Comparison of ENCODE assay signal across 13 cellular contexts in the genomic region with DNA sequence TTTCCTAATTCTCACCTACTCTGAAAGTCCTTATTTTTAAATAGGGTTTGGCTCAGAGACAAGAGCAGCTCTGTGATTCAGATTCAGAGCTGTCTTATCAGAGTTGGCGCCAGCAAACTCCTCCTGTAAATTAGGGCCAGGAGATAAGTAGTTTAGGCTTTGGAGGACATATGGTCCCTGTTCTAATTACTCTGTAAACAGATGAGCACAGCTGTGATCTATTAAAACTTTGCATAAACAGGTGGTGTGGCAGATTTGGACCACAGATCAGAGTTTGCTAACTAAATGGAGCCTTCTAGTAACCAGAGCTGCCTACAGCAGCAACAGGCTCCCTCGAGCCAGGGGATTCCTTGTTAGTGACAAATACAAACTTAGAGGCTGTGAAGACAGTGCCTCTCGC. TPM values are rescaled to one million over a fixed set of nuclear protein-coding genes. Genes with fewer than 3 reads are reported as not detected.
DNase-seq lines count a peak whose midpoint lies in the region; ATAC-seq and TF ChIP-seq lines count a peak whose summit lies in the region.
"Had no signal": no experiment of that assay in that cellular context is flagged by ENCODE, and none has a peak within 500 bp of the region (broad histone marks: within the 10 kb centered on the region; RNA-seq: fewer than 3 reads in every experiment).

No MANE protein-coding gene starts in this region.

- H3K27ac ChIP-seq in DOHH2 (ENCODE audit: low read depth, low read length) = peak overlapping the region; percentile 26; the same call in 1 of the 2 replicates
- peak overlapping the region; percentile 95 for H3K27ac ChIP-seq in WERI-Rb-1
- H3K27ac ChIP-seq: HL-60 had no signal

- no peaks in the 10 kb centered on the region for H3K79me2 ChIP-seq in DOHH2 (ENCODE audit: control insufficient read depth, low read length)

- no peaks in the 10 kb centered on the region for H4K20me1 ChIP-seq in DOHH2 (ENCODE audit: control insufficient read depth, insufficient read depth, low read depth, low read length)

- H3K4me3 ChIP-seq in DOHH2 (ENCODE audit: low read length) (peak overlapping the region; percentile 39; the same call in 1 of the 2 replicates), WERI-Rb-1 (ENCODE audit: low read depth, low read length) (no peak overlapping the region)

- H3K9me2 ChIP-seq in DOHH2 (replicated peaks; ENCODE audit: control insufficient read depth, low read length) = no peaks in the 10 kb centered on the region

- TF ChIP-seq CTCF in DOHH2 (IDR thresholded peaks at IDR 0.05; ENCODE audit: low read depth, low read length, poor library complexity, severe bottlenecking) = no peak
- TF ChIP-seq CTCF in WERI-Rb-1 (IDR thresholded peaks at IDR 0.05; ENCODE audit: low read depth, low read length) = no peak
- no peak for TF ChIP-seq CTCF in nephron (IDR thresholded peaks at IDR 0.05; ENCODE audit: unreplicated experiment in 3 of 3)

- no peaks in the 10 kb centered on the region for H3K36me3 ChIP-seq in DOHH2 (ENCODE audit: control insufficient read depth, low read length)
- peaks cover 47% of the 10 kb centered on the region for H3K36me3 ChIP-seq in WERI-Rb-1

- peak overlapping the region; percentile 60 for H3K4me2 ChIP-seq in DOHH2 (ENCODE audit: low read length)

- peak overlapping the region in 1 of 3 experiments; percentile 42 for H3K4me3 Mint-ChIP-seq in nephron
- H3K4me3 Mint-ChIP-seq in T-helper 17 cell = no peak overlapping the region
- H3K4me3 Mint-ChIP-seq: CD14-positive monocyte; T-helper 1 cell treated with Interleukin-12 subunit alpha and Interleukin-12 subunit beta and Interleukin-4 antibody, amounts not matched to agents 30 μg/mL and 1 μg/mL, for 36 hours had no signal

- no peak for ATAC-seq in T-helper 17 cell

- peaks cover 7% of the 10 kb centered on the region; the same call in 1 of the 2 replicates for H3F3A ChIP-seq in DOHH2 (ENCODE audit: control insufficient read depth, insufficient read depth)

- H3K4me1 Mint-ChIP-seq in nephron (peaks cover 30% of the 10 kb centered on the region), T-helper 17 cell (no peaks in the 10 kb centered on the region)
- H3K4me1 Mint-ChIP-seq: CD14-positive monocyte had no signal

- DNase-seq in NCI-H1694 treated with DMSO at 0.1 percent for 48 hours (lab: John Stamatoyannopoulos, UW) = peak; percentile 98
- peak; percentile 71 for DNase-seq in WERI-Rb-1
- no peak for DNase-seq in NCI-H2107 treated with DMSO at 0.1 percent for 48 hours (lab: John Stamatoyannopoulos, UW; ENCODE audit: unreplicated experiment)
- DNase-seq in T-helper 17 cell = no peak
- DNase-seq in GF-D8 (lab: John Stamatoyannopoulos, UW) = no peak
- DNase-seq: activated T-cell treated with anti-CD3 and anti-CD28 coated beads for 4 hours; left cardiac atrium; stimulated activated CD4-positive, alpha-beta T cell treated with anti-CD3 and anti-CD28 coated beads, Interleukin-2, amount 100 ng/mL, for 24 hours had no signal

- no peaks in the 10 kb centered on the region for H3K9me3 Mint-ChIP-seq in nephron
- H3K9me3 Mint-ChIP-seq: CD14-positive monocyte; T-helper 1 cell treated with Interleukin-12 subunit alpha and Interleukin-12 subunit beta and Interleukin-4 antibody, amounts not matched to agents 30 μg/mL and 1 μg/mL, for 36 hours had no signal

- H3K27ac Mint-ChIP-seq in nephron = peak overlapping the region in 2 of 3 experiments; percentile 70 to 71
- no peak overlapping the region for H3K27ac Mint-ChIP-seq in T-helper 17 cell
- H3K27ac Mint-ChIP-seq: CD14-positive monocyte; T-helper 1 cell treated with Interleukin-12 subunit alpha and Interleukin-12 subunit beta and Interleukin-4 antibody, amounts not matched to agents 30 μg/mL and 1 μg/mL, for 36 hours had no signal

- H3K36me3 Mint-ChIP-seq in nephron (ENCODE audit: low read depth) = peaks cover 30% of the 10 kb centered on the region
- H3K36me3 Mint-ChIP-seq in T-helper 17 cell (ENCODE audit: low read depth) = peaks cover 3% of the 10 kb centered on the region

- no peaks in the 10 kb centered on the region for H3K9me3 ChIP-seq in DOHH2 (ENCODE audit: control insufficient read depth, insufficient read depth, low read length)
- H3K9me3 ChIP-seq in WERI-Rb-1 (ENCODE audit: severe bottlenecking) = no peaks in the 10 kb centered on the region
- no peaks in the 10 kb centered on the region for H3K9me3 ChIP-seq in T-helper 17 cell (ENCODE audit: control insufficient read depth, low read length, poor library complexity, severe bottlenecking)

- no peaks in the 10 kb centered on the region for H3K27me3 Mint-ChIP-seq in nephron (ENCODE audit: low read depth)
- H3K27me3 Mint-ChIP-seq in T-helper 17 cell = no peaks in the 10 kb centered on the region

- H3K4me1 ChIP-seq in DOHH2 (ENCODE audit: control insufficient read depth, low read length) = peaks cover 14% of the 10 kb centered on the region

- H3K27me3 ChIP-seq in DOHH2 (ENCODE audit: control insufficient read depth, low read length) (no peaks in the 10 kb centered on the region), WERI-Rb-1 (ENCODE audit: insufficient read depth, low read depth, severe bottlenecking) (no peaks in the 10 kb centered on the region)

RNA-seq across cellular contexts. Expression of a gene that starts 27.9 kb away (rescaled TPM):
- total RNA-seq in T-helper 17 cell = 1 to 10 TPM; 3.5 to 4.6 TPM

RNA-seq across cellular contexts. Expression of a gene that starts 41.9 kb away (rescaled TPM):
- 10 to 100 TPM; 59.4 to 69.3 TPM for total RNA-seq in T-helper 17 cell

Comparison
In these comparisons a context has a peak if more than half of its experiments do, and no peak if none do; other contexts are left out.
1. DNase-seq: peak in NCI-H1694 treated with DMSO at 0.1 percent for 48 hours (single experiment) and WERI-Rb-1 (single experiment); none in NCI-H2107 treated with DMSO at 0.1 percent for 48 hours (single experiment), T-helper 17 cell (0 of 3) and GF-D8 (single experiment).